ENCODE assay signal across 11 cellular contexts in genomic region chr17:76432712-76433336, GRCh38. TPM values are rescaled to one million over a fixed set of nuclear protein-coding genes. Genes with fewer than 3 reads are reported as not detected.
DNase-seq lines count a peak whose midpoint lies in the region; ATAC-seq and TF ChIP-seq lines count a peak whose summit lies in the region.
"Had no signal": no experiment of that assay in that cellular context is flagged by ENCODE, and none has a peak within 500 bp of the region (broad histone marks: within the 10 kb centered on the region; RNA-seq: fewer than 3 reads in every experiment).

No MANE protein-coding gene starts in this region.

- no peak overlapping the region for H3K23ac ChIP-seq in neuronal stem cell (ENCODE audit: low read depth, low read length, poor library complexity)

- H3K18ac ChIP-seq in neuronal stem cell (ENCODE audit: low read length): no peak overlapping the region

- peak; percentile 45 for DNase-seq in A172 (ENCODE audit: low spot score)
- DNase-seq in RWPE2 (ENCODE audit: low spot score): no peak
- no peak for DNase-seq in hepatocyte (ENCODE audit: low spot score)
- DNase-seq in neuronal stem cell (ENCODE audit: low spot score): no peak
- DNase-seq: body of pancreas, T-cell had no signal

- H2BK5ac ChIP-seq in neuronal stem cell (ENCODE audit: low read length): no peak overlapping the region

- no peak overlapping the region for H2BK15ac ChIP-seq in neuronal stem cell (ENCODE audit: low read length)

- H2AFZ ChIP-seq in hepatocyte: no peak overlapping the region
- H2AFZ ChIP-seq in neuronal stem cell (ENCODE audit: low read length): no peak overlapping the region

- H2AK5ac ChIP-seq in neuronal stem cell (ENCODE audit: low read depth, low read length): no peak overlapping the region

- H3K27ac ChIP-seq in RWPE2 (ENCODE audit: poor library complexity, severe bottlenecking) (no peak overlapping the region), hepatocyte (no peak overlapping the region), neuronal stem cell (replicated peaks; ENCODE audit: low read length) (no peak overlapping the region)
- H3K27ac ChIP-seq: body of pancreas had no signal

- no peak overlapping the region for H4K8ac ChIP-seq in neuronal stem cell (ENCODE audit: low read depth, low read length)

- no peak overlapping the region for H3K4me2 ChIP-seq in hepatocyte
- no peak overlapping the region for H3K4me2 ChIP-seq in neuronal stem cell (ENCODE audit: insufficient read depth, low read length, poor library complexity, severe bottlenecking)

- TF ChIP-seq CTCF in GM12872 (IDR thresholded peaks at IDR 0.05; ENCODE audit: insufficient read depth, low read depth, low read length) (peak; percentile 71), RWPE2 (IDR thresholded peaks at IDR 0.05; ENCODE audit: poor library complexity, severe bottlenecking) (peak; percentile 33), hepatocyte (IDR thresholded peaks at IDR 0.05; ENCODE audit: poor library complexity) (peak; percentile 18)

- H3K4me1 ChIP-seq in RWPE2 (ENCODE audit: insufficient read depth, poor library complexity, severe bottlenecking) (peaks cover 3% of the 10 kb centered on the region), hepatocyte (ENCODE audit: insufficient read depth) (no peaks in the 10 kb centered on the region), neuronal stem cell (ENCODE audit: control insufficient read depth in 2 of 2, insufficient read depth in 1 of 2, low read depth in 1 of 2, low read length in 2 of 2) (peaks cover 0 to 8% of the 10 kb centered on the region in 2 donors)

- H3K4ac ChIP-seq in neuronal stem cell (ENCODE audit: low read length): no peak overlapping the region

- 89% methylated on average over 3 of the region's 3 CpGs for WGBS in hepatocyte (ENCODE audit: low lambda C conversion rate, missing lambda C conversion rate)
- no CpG with 5 or more reads among the region's 3 CpGs for WGBS in neuronal stem cell (ENCODE audit: extremely low coverage in 2 of 2, insufficient read length in 2 of 2, insufficient replicate concordance in 1 of 2), 2 donors

- peaks cover 78% of the 10 kb centered on the region for H3K79me2 ChIP-seq in hepatocyte

- H4K91ac ChIP-seq in neuronal stem cell (ENCODE audit: low read depth, low read length, poor library complexity): no peak overlapping the region

- H3K9me3 ChIP-seq in RWPE2 (ENCODE audit: severe bottlenecking) (no peaks in the 10 kb centered on the region), hepatocyte (ENCODE audit: low read depth) (no peaks in the 10 kb centered on the region), neuronal stem cell (replicated peaks in 1 of 2; ENCODE audit: control insufficient read depth in 2 of 2, insufficient read depth in 1 of 2, low read depth in 1 of 2, low read length in 2 of 2) (no peaks in the 10 kb centered on the region)
- H3K9me3 ChIP-seq: body of pancreas had no signal

- H3K9ac ChIP-seq in neuronal stem cell (ENCODE audit: low read depth, low read length, poor library complexity): no peak overlapping the region

- ATAC-seq in RWPE2 (ENCODE audit: low read depth) (no peak), GM18511 (IDR thresholded peaks at IDR 0.05; ENCODE audit: unreplicated experiment) (no peak), GM18498 (IDR thresholded peaks at IDR 0.05; ENCODE audit: unreplicated experiment) (no peak), GM19467 (IDR thresholded peaks at IDR 0.05; ENCODE audit: unreplicated experiment) (no peak)
- ATAC-seq: body of pancreas had no signal

- no peaks in the 10 kb centered on the region for H3K9me2 ChIP-seq in hepatocyte (replicated peaks; ENCODE audit: insufficient read depth)

- no peaks in the 10 kb centered on the region for H3K79me1 ChIP-seq in neuronal stem cell (ENCODE audit: low read depth, low read length)

- H3K4me3 ChIP-seq in RWPE2 (ENCODE audit: severe bottlenecking): no peak overlapping the region
- no peak overlapping the region for H3K4me3 ChIP-seq in hepatocyte
- no peak overlapping the region for H3K4me3 ChIP-seq in neuronal stem cell (ENCODE audit: low read length in 2 of 2)
- H3K4me3 ChIP-seq: body of pancreas had no signal

- H2BK120ac ChIP-seq in neuronal stem cell (ENCODE audit: low read depth, low read length): no peak overlapping the region

- no peak overlapping the region for H3K14ac ChIP-seq in neuronal stem cell (ENCODE audit: low read length)

- H3K36me3 ChIP-seq in RWPE2 (ENCODE audit: low read depth) (peaks cover 7% of the 10 kb centered on the region; the same call in 1 of the 2 replicates), hepatocyte (replicated peaks; ENCODE audit: insufficient read depth, low read depth) (no peaks in the 10 kb centered on the region), neuronal stem cell (replicated peaks in 1 of 2; ENCODE audit: control insufficient read depth in 2 of 2, insufficient read depth in 2 of 2, low read length in 2 of 2) (peaks cover 1 to 19% of the 10 kb centered on the region in 2 donors)

- H3K27me3 ChIP-seq in RWPE2 (ENCODE audit: insufficient read depth, poor library complexity, severe bottlenecking): no peaks in the 10 kb centered on the region
- H3K27me3 ChIP-seq in hepatocyte: no peaks in the 10 kb centered on the region
- no peaks in the 10 kb centered on the region for H3K27me3 ChIP-seq in neuronal stem cell (ENCODE audit: control insufficient read depth in 3 of 3, insufficient read depth in 3 of 3, low read depth in 1 of 3, low read length in 3 of 3)
- H3K27me3 ChIP-seq: body of pancreas had no signal

- H4K20me1 ChIP-seq in hepatocyte (ENCODE audit: insufficient read depth, poor library complexity, severe bottlenecking): peaks cover 46% of the 10 kb centered on the region

- no peak overlapping the region for H2BK12ac ChIP-seq in neuronal stem cell (ENCODE audit: low read length)

RNA-seq across cellular contexts. Expression of gene UBE2O, which starts 20.1 kb away (rescaled TPM):
- total RNA-seq in A172 (2014; rRNA removed; shearing (Covaris generic)): 11.4 and 19.4 TPM in 2 replicates
- 14.6 and 15.2 TPM in 2 replicates for total RNA-seq in hepatocyte
- 9.7 and 12.5 TPM in 2 replicates for polyA plus RNA-seq in hepatocyte
- 17.1 TPM for polyA plus RNA-seq in neuronal stem cell (2013, experiment 1 of 2)
- 16.9 TPM for polyA plus RNA-seq in neuronal stem cell (2013, experiment 2 of 2)

RNA-seq across cellular contexts. Expression of gene AANAT, which starts 34.6 kb away (rescaled TPM):
- total RNA-seq in A172 (2014; rRNA removed; shearing (Covaris generic)): not detected in 2 replicates
- 0.84 TPM in 1 of 2 replicates, not detected in the other for total RNA-seq in hepatocyte
- polyA plus RNA-seq in hepatocyte: 0.92 TPM in 1 of 2 replicates, not detected in the other
- polyA plus RNA-seq in neuronal stem cell (2013, experiment 1 of 2): 0.13 TPM
- polyA plus RNA-seq in neuronal stem cell (2013, experiment 2 of 2): not detected
- total RNA-seq: body of pancreas, mononuclear cell, T-cell had no signal

RNA-seq across cellular contexts. Expression of gene SPHK1, which starts 48.4 kb away (rescaled TPM):
- total RNA-seq in A172 (2014; rRNA removed; shearing (Covaris generic)): 31.6 and 38.1 TPM in 2 replicates
- 3.8 and 5.2 TPM in 2 replicates for total RNA-seq in hepatocyte
- 12.1 and 15.2 TPM in 2 replicates for polyA plus RNA-seq in hepatocyte
- 13.3 TPM for polyA plus RNA-seq in neuronal stem cell (2013, experiment 1 of 2)
- 13.0 TPM for polyA plus RNA-seq in neuronal stem cell (2013, experiment 2 of 2)

Comparison
In these comparisons a context has a peak if more than half of its experiments do, and no peak if none do; other contexts are left out.
1. CTCF ChIP-seq: peak in every context shown above with its lines; median percentile 71 in GM12872; 33 in RWPE2; 18 in hepatocyte.